8 cellular contexts compared by ENCODE assay signal in genomic region chr12:124993568-124994434, GRCh38. TPM values are rescaled to one million over a fixed set of nuclear protein-coding genes. Genes with fewer than 3 reads are reported as not detected.
DNase-seq lines count a peak whose midpoint lies in the region; ATAC-seq and TF ChIP-seq lines count a peak whose summit lies in the region.

Gene BRI3BP (plus strand): TSS chr12:124993645. CDS start chr12:124993791, 146 bp downstream.

- H3K4me3 Mint-ChIP-seq in T-helper 2 cell treated with Interferon-gamma antibody and Interleukin-4, amounts not matched to agents 5 μg/mL and 100 μg/mL, for 36 hours = peak within 1 kb of the TSS; percentile 94

- peak within 1 kb of the TSS; percentile 97 for H3K27ac Mint-ChIP-seq in T-helper 2 cell treated with Interferon-gamma antibody and Interleukin-4, amounts not matched to agents 5 μg/mL and 100 μg/mL, for 36 hours

- H3K27ac ChIP-seq in ascending aorta (no peak within 1 kb of the TSS), iPS DF 6.9 (ENCODE audit: low read length) (no peak within 1 kb of the TSS)

- H3K4me3 ChIP-seq in ascending aorta (peak within 1 kb of the TSS; percentile 83 to 84), iPS DF 6.9 (ENCODE audit: low read length) (peak within 1 kb of the TSS; percentile 85), skeletal muscle satellite cell (ENCODE audit: low read length) (peak within 1 kb of the TSS; percentile 78)

- H3K4me2 ChIP-seq in skeletal muscle satellite cell (ENCODE audit: low read length) = peak within 1 kb of the TSS; percentile 99

- no peaks in the 10 kb centered on the region for H3K27me3 ChIP-seq in ascending aorta
- H3K27me3 ChIP-seq in iPS DF 6.9 (ENCODE audit: control insufficient read depth, insufficient read depth, low read length) = no peaks in the 10 kb centered on the region
- H3K27me3 ChIP-seq in skeletal muscle satellite cell (ENCODE audit: control insufficient read depth, insufficient read depth, low read length) = no peaks in the 10 kb centered on the region

- H3K36me3 Mint-ChIP-seq in T-helper 2 cell treated with Interferon-gamma antibody and Interleukin-4, amounts not matched to agents 5 μg/mL and 100 μg/mL, for 36 hours (ENCODE audit: low read depth) = peaks cover 8% of the 10 kb centered on the region

- H3K9me3 Mint-ChIP-seq in T-helper 2 cell treated with Interferon-gamma antibody and Interleukin-4, amounts not matched to agents 5 μg/mL and 100 μg/mL, for 36 hours = peaks cover 3% of the 10 kb centered on the region

- intact Hi-C loops in ascending aorta (cut with DNase I) = no loop called here

- H3K27me3 Mint-ChIP-seq in T-helper 2 cell treated with Interferon-gamma antibody and Interleukin-4, amounts not matched to agents 5 μg/mL and 100 μg/mL, for 36 hours (ENCODE audit: low read depth) = no peaks in the 10 kb centered on the region

- peak; percentile 39 for ATAC-seq in GM21786 (IDR thresholded peaks at IDR 0.05; ENCODE audit: unreplicated experiment)

- H3K9ac ChIP-seq in skeletal muscle satellite cell (ENCODE audit: low read depth, low read length) = peak within 1 kb of the TSS; percentile 78

- H3K36me3 ChIP-seq in ascending aorta = no peaks in the 10 kb centered on the region
- H3K36me3 ChIP-seq in iPS DF 6.9 (ENCODE audit: control insufficient read depth, insufficient read depth, low read length) = no peaks in the 10 kb centered on the region
- H3K36me3 ChIP-seq in skeletal muscle satellite cell (ENCODE audit: insufficient read depth, low read length) = no peaks in the 10 kb centered on the region

- H3K9me3 ChIP-seq in ascending aorta (no peaks in the 10 kb centered on the region), iPS DF 6.9 (ENCODE audit: control insufficient read depth, insufficient read depth, low read length) (no peaks in the 10 kb centered on the region), skeletal muscle satellite cell (replicated peaks; ENCODE audit: low read length) (no peaks in the 10 kb centered on the region)

- peak; percentile 13 for DNase-seq in GF-D8 (lab: John Stamatoyannopoulos, UW)
- DNase-seq in LHCN-M2 (ENCODE audit: low read depth) = peak; percentile 36
- peak; percentile 84 for DNase-seq in T-helper 2 cell treated with Interferon-gamma antibody and Interleukin-4, amounts not matched to agents 5 μg/mL and 100 μg/mL, for 36 hours (ENCODE audit: low spot score)
- DNase-seq in ascending aorta (ENCODE audit: low spot score in 2 of 2) = peak in 1 of 2 donors; percentile 69
- DNase-seq in iPS DF 6.9 (ENCODE audit: low read depth, low spot score) = no peak
- no peak for DNase-seq in NCI-H187 treated with DMSO at 0.1 percent for 48 hours (lab: John Stamatoyannopoulos, UW)

- H3K4me1 Mint-ChIP-seq in T-helper 2 cell treated with Interferon-gamma antibody and Interleukin-4, amounts not matched to agents 5 μg/mL and 100 μg/mL, for 36 hours (ENCODE audit: low read depth) = peaks cover 22% of the 10 kb centered on the region

- WGBS in iPS DF 6.9 (ENCODE audit: insufficient coverage, insufficient read length) = no CpG with 5 or more reads among the region's 124 CpGs

- no peak for TF ChIP-seq CTCF in ascending aorta (IDR thresholded peaks at IDR 0.05)

- H3K4me1 ChIP-seq in ascending aorta (peaks cover 0 to 5% of the 10 kb centered on the region in 2 donors), iPS DF 6.9 (ENCODE audit: control insufficient read depth, insufficient read depth, low read length) (peaks cover 1% of the 10 kb centered on the region; the same call in 1 of the 2 replicates), skeletal muscle satellite cell (ENCODE audit: control insufficient read depth, insufficient read depth, low read length) (peaks cover 8% of the 10 kb centered on the region)

RNA-seq across cellular contexts. Expression of gene BRI3BP, which starts in this region (rescaled TPM):
- total RNA-seq in LHCN-M2 (2014; rRNA removed) (11.2 and 13.1 TPM in 2 replicates), ascending aorta (2.1 TPM)
- polyA plus RNA-seq in LHCN-M2 (2012) = 3.7 TPM
- total RNA-seq in skeletal muscle satellite cell (2012; rRNA removed) = 8.1 and 8.4 TPM in 2 replicates

Comparison
In these comparisons a context has a peak if more than half of its experiments do, and no peak if none do; other contexts are left out.
1. DNase-seq: peak in GF-D8 (single experiment), LHCN-M2 (single experiment) and T-helper 2 cell treated with Interferon-gamma antibody and Interleukin-4, amounts not matched to agents 5 μg/mL and 100 μg/mL, for 36 hours (single experiment); none in iPS DF 6.9 (single experiment) and NCI-H187 treated with DMSO at 0.1 percent for 48 hours (single experiment).
2. Peak in every context shown above with its lines, with median percentiles within 50 percentile points of each other: H3K4me3 ChIP-seq.